Comparison of ENCODE assay signal across 28 cellular contexts in genomic region chr14:67112344-67112743, GRCh38.
"Had no signal": no experiment of that assay in that cellular context is flagged by ENCODE, and none has a peak within 500 bp of the region (broad histone marks: within the 10 kb centered on the region; RNA-seq: fewer than 3 reads in every experiment).

No MANE protein-coding gene starts in this region.

- H3K4me3 ChIP-seq: colonic mucosa, esophagus squamous epithelium, gastrocnemius medialis, heart right ventricle, left lung, lung had no signal

- DNase-seq: colonic mucosa; cortex of kidney; effector CD8-positive, alpha-beta T cell; effector memory CD8-positive, alpha-beta T cell; endodermal cell; erythroblast; esophagus squamous epithelium; foreskin fibroblast; foreskin melanocyte; gastrocnemius medialis; glutamatergic neuron; head of caudate nucleus; heart right ventricle; hippocampal formation; immature natural killer cell; islet precursor cell; kidney; kidney glomerular epithelial cell; left lung; left ventricle myocardium superior; mammary epithelial cell; mesendoderm; midbrain had no signal

- H3K4me1 ChIP-seq: colonic mucosa, esophagus squamous epithelium, gastrocnemius medialis, heart right ventricle, left lung had no signal

- H3K36me3 ChIP-seq: colonic mucosa, gastrocnemius medialis had no signal

- H3K4me3 Mint-ChIP-seq: dendritic cell treated with granulocyte-macrophage colony-stimulating factor and Interleukin-4, amounts not matched to agents 40 ng/mL and 50 ng/mL, for 4 days; effector memory CD8-positive, alpha-beta T cell; endodermal cell; immature natural killer cell; memory B cell had no signal

- ATAC-seq: effector memory CD8-positive, alpha-beta T cell; esophagus mucosa; gastrocnemius medialis; heart right ventricle; left lung; left ventricle myocardium superior had no signal

- H3K4me1 Mint-ChIP-seq: immature natural killer cell, memory B cell had no signal

- H3K27me3 Mint-ChIP-seq: dendritic cell treated with granulocyte-macrophage colony-stimulating factor and Interleukin-4, amounts not matched to agents 40 ng/mL and 50 ng/mL, for 4 days; effector memory CD8-positive, alpha-beta T cell; memory B cell had no signal

- H3K9me3 ChIP-seq: colonic mucosa, esophagus squamous epithelium, gastrocnemius medialis, heart right ventricle, left lung had no signal

- H3K9me3 Mint-ChIP-seq: dendritic cell treated with granulocyte-macrophage colony-stimulating factor and Interleukin-4, amounts not matched to agents 40 ng/mL and 50 ng/mL, for 4 days; effector memory CD8-positive, alpha-beta T cell; endodermal cell; immature natural killer cell; memory B cell had no signal

- H3K27me3 ChIP-seq: colonic mucosa, esophagus squamous epithelium, gastrocnemius medialis, heart right ventricle, left lung had no signal

- H3K27ac Mint-ChIP-seq: dendritic cell treated with granulocyte-macrophage colony-stimulating factor and Interleukin-4, amounts not matched to agents 40 ng/mL and 50 ng/mL, for 4 days; effector memory CD8-positive, alpha-beta T cell; endodermal cell; immature natural killer cell; memory B cell had no signal

- H3K27ac ChIP-seq: colonic mucosa, epithelial cell of prostate, esophagus squamous epithelium, gastrocnemius medialis, heart right ventricle, left lung had no signal
